In the genomic region with DNA sequence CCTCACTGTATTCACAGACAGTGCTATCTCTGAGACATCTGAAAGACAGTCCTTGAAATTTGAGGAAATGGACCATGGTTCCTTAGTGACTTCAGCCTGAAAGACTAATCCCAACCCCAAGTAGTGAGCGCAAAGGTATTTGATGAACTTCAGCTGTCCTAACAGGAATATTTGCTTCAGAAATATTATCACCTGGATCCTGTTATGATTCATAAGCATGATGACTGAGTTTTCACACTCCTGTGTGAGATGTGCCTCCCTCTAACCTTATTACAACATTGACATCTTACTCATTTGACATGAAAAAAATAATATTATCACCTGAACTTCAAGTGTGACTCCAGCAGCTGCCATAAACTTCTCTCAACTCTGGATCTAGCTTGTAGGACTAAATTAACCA, we compare ENCODE assay signal across 21 cellular contexts. TPM values are rescaled to one million over a fixed set of nuclear protein-coding genes. Genes with fewer than 3 reads are reported as not detected.
DNase-seq lines count a peak whose midpoint lies in the region; ATAC-seq and TF ChIP-seq lines count a peak whose summit lies in the region.
"Had no signal": no experiment of that assay in that cellular context is flagged by ENCODE, and none has a peak within 500 bp of the region (broad histone marks: within the 10 kb centered on the region; RNA-seq: fewer than 3 reads in every experiment).

No MANE protein-coding gene starts in this region.

- H3K36me3 ChIP-seq in psoas muscle (ENCODE audit: insufficient read depth in 1 of 2, low read depth in 1 of 2) (no peaks in the 10 kb centered on the region), OCI-LY7 (ENCODE audit: insufficient read depth, low read length) (no peaks in the 10 kb centered on the region)
- H3K36me3 ChIP-seq: BE2C, HAP-1 had no signal

- H3K9me2 ChIP-seq in OCI-LY7 (ENCODE audit: insufficient read depth, low read length), result no peaks in the 10 kb centered on the region

- CTCF ChIA-PET in RWPE1 (lab: Yijun Ruan, JAX), result interaction anchor here (1.2 to 1.5 kb wide), 2 partner anchors 26 to 170 kb away, joined by 5 read pairs; no protein-coding TSS in a partner anchor
- CTCF ChIA-PET in OCI-LY7 (lab: Charles Lee; ENCODE audit: unreplicated experiment), result no interaction called here

- H3K4me1 ChIP-seq in psoas muscle, result peaks cover 2% of the 10 kb centered on the region
- no peaks in the 10 kb centered on the region for H3K4me1 ChIP-seq in OCI-LY7 (ENCODE audit: insufficient read depth, low read length, poor library complexity, severe bottlenecking)
- H3K4me1 ChIP-seq: BE2C, HAP-1 had no signal

- ATAC-seq in psoas muscle, result no peak
- ATAC-seq: GM23338 had no signal

- no peak overlapping the region for H3K4me2 ChIP-seq in OCI-LY7 (ENCODE audit: low read length)
- H3K4me2 ChIP-seq: GM23338, KMS-11 had no signal

- BruUV-seq in OCI-LY7 (replicated peaks; lab: Mats Ljungman, UMichigan), result no TSS peak

- no peaks in the 10 kb centered on the region for H3K27me3 ChIP-seq in psoas muscle (ENCODE audit: insufficient read depth in 3 of 3, low read length in 2 of 3)
- H3K27me3 ChIP-seq: BE2C had no signal

- H4K20me1 ChIP-seq in OCI-LY7 (ENCODE audit: insufficient read depth, low read length), result no peaks in the 10 kb centered on the region

- no peak for TF ChIP-seq CTCF in RWPE1 (conservative IDR thresholded peaks at IDR 0.05; ENCODE audit: low read depth)
- TF ChIP-seq CTCF in psoas muscle (IDR thresholded peaks at IDR 0.05), result no peak
- no peak for TF ChIP-seq CTCF in OCI-LY7 (conservative IDR thresholded peaks at IDR 0.05; ENCODE audit: low read length)

- no peaks in the 10 kb centered on the region for H3K79me2 ChIP-seq in OCI-LY7 (ENCODE audit: insufficient read depth, low read depth, low read length)

- H2AFZ ChIP-seq in OCI-LY7 (ENCODE audit: low read length), result no peak overlapping the region
- H2AFZ ChIP-seq: GM23338 had no signal

- H3K27ac ChIP-seq in RWPE1 (no peak overlapping the region), epithelial cell of prostate (peak overlapping the region; percentile 39), psoas muscle (peak overlapping the region; percentile 12), OCI-LY7 (ENCODE audit: low read depth, low read length, poor library complexity, severe bottlenecking) (no peak overlapping the region)
- H3K27ac ChIP-seq: KMS-11 had no signal

- H3K4me3 ChIP-seq in psoas muscle (no peak overlapping the region), OCI-LY7 (ENCODE audit: low read depth, low read length, poor library complexity, severe bottlenecking) (no peak overlapping the region)
- H3K4me3 ChIP-seq: GM23338, HAP-1 had no signal

- intact Hi-C loops in psoas muscle (cut with DNase I) (no loop called here), OCI-LY7 (cut with micrococcal nuclease; ENCODE audit: unreplicated experiment) (no loop called here)

- POLR2A ChIA-PET in RWPE1 (lab: Yijun Ruan, JAX; ENCODE audit: low non-redundant PET), result no interaction called here
- POLR2A ChIA-PET in OCI-LY7 (lab: Charles Lee), result interaction anchor here (1.0 kb wide), 1 partner anchor 969 kb away, joined by 4 read pairs; no protein-coding TSS in a partner anchor

- 0 to 93% (median 71%) methylated on average over 1 of the region's 1 CpG for WGBS in psoas muscle, 3 donors

- DNase-seq in HPDE6-E6E7 (ENCODE audit: extremely low spot score) (peak; percentile 42), RWPE1 (ENCODE audit: low spot score) (peak; percentile 34), epithelial cell of prostate (ENCODE audit: low read depth, low spot score) (peak; percentile 44), psoas muscle (no peak), DMS79 (lab: John Stamatoyannopoulos, UW) (no peak), OCI-LY7 (ENCODE audit: low spot score) (no peak)
- DNase-seq in stimulated activated CD4-positive, alpha-beta T cell treated with anti-CD3 and anti-CD28 coated beads, Interleukin-1b, Interleukin-23, amount 100 ng/mL, for 48 hours, result no peak
- DNase-seq: BE2C; DND-41; IMR-90; MV-4-11; NCI-H1105 treated with DMSO at 0.1 percent for 48 hours; NCI-H2029 treated with DMSO at 0.1 percent for 48 hours; NCI-H226; NCI-H524; NCI-H774; NK-92 treated with Interleukin-12 subunit alpha and Interleukin-12 subunit beta, amount 100 ng/mL, for 24 hours; SHP77 had no signal

- H3K9me3 ChIP-seq in psoas muscle (no peaks in the 10 kb centered on the region), OCI-LY7 (ENCODE audit: low read length) (no peaks in the 10 kb centered on the region)
- H3K9me3 ChIP-seq: BE2C, HAP-1 had no signal

RNA-seq across cellular contexts. Expression of gene MRPL19, which starts 11.6 kb away (rescaled TPM):
- total RNA-seq in psoas muscle (10 to 100 TPM; 58.8 to 78.2 (median 71.9) TPM), OCI-LY7 (2022) (42.8 and 52.7 TPM in 2 replicates)
- 10 to 100 TPM; 32.4 to 88.1 (median 39.5) TPM for polyA plus RNA-seq in psoas muscle
- total RNA-seq in OCI-LY7 (2014; rRNA removed; shearing (Covaris generic)), result 41.6 and 42.6 TPM in 2 replicates

Comparison
In these comparisons a context has a peak if more than half of its experiments do, and no peak if none do; other contexts are left out.
1. DNase-seq: peak in HPDE6-E6E7 (single experiment), RWPE1 (single experiment) and epithelial cell of prostate (single experiment); none in psoas muscle (0 of 2), stimulated activated CD4-positive, alpha-beta T cell treated with anti-CD3 and anti-CD28 coated beads, Interleukin-1b, Interleukin-23, amount 100 ng/mL, for 48 hours (single experiment), DMS79 (single experiment) and OCI-LY7 (single experiment).
2. H3K27ac ChIP-seq: peak in epithelial cell of prostate (single experiment) and psoas muscle (single experiment); none in RWPE1 (single experiment) and OCI-LY7 (single experiment).